Comparison of ENCODE assay signal across 18 cellular contexts in genomic region chr3:124831631-124832184, GRCh38. TPM values are rescaled to one million over a fixed set of nuclear protein-coding genes. Genes with fewer than 3 reads are reported as not detected.
DNase-seq lines count a peak whose midpoint lies in the region; ATAC-seq and TF ChIP-seq lines count a peak whose summit lies in the region.
"Had no signal": no experiment of that assay in that cellular context is flagged by ENCODE, and none has a peak within 500 bp of the region (broad histone marks: within the 10 kb centered on the region; RNA-seq: fewer than 3 reads in every experiment).

No MANE protein-coding gene starts in this region.

- CTCF ChIA-PET in naive thymus-derived CD4-positive, alpha-beta T cell (lab: Charles Lee) = interaction anchor here (0.9 kb wide), 1 partner anchor 71 kb away, joined by 3 read pairs; no protein-coding TSS in a partner anchor
- CTCF ChIA-PET in activated naive CD4-positive, alpha-beta T cell treated with anti-CD3 and anti-CD28 coated beads for 36 hours (lab: Charles Lee) = interaction anchor here (0.6 kb wide), 1 partner anchor 53 kb away, joined by 3 read pairs; no protein-coding TSS in a partner anchor

- H3K9me3 Mint-ChIP-seq in chondrocyte (ENCODE audit: low read depth) = no peaks in the 10 kb centered on the region
- H3K9me3 Mint-ChIP-seq in nephron progenitor cell = no peaks in the 10 kb centered on the region
- no peaks in the 10 kb centered on the region for H3K9me3 Mint-ChIP-seq in naive thymus-derived CD4-positive, alpha-beta T cell
- H3K9me3 Mint-ChIP-seq in activated naive CD4-positive, alpha-beta T cell treated with anti-CD3 and anti-CD28 coated beads for 36 hours = no peaks in the 10 kb centered on the region

- WGBS in heart left ventricle, 4 donors = 32 to 50% (median 43%) methylated on average over 4 of the region's 4 CpGs

- no peak for ATAC-seq in heart left ventricle
- ATAC-seq in left cardiac atrium = no peak
- no peak for ATAC-seq in upper lobe of right lung
- ATAC-seq in naive thymus-derived CD4-positive, alpha-beta T cell = no peak
- ATAC-seq: GM12878, mucosa of descending colon, sciatic nerve had no signal

- no peak overlapping the region for H3K4me3 ChIP-seq in heart left ventricle
- H3K4me3 ChIP-seq in upper lobe of right lung = no peak overlapping the region
- H3K4me3 ChIP-seq in naive thymus-derived CD4-positive, alpha-beta T cell (ENCODE audit: low read length) = no peak overlapping the region
- H3K4me3 ChIP-seq: adrenal gland, GM12878, mucosa of descending colon had no signal

- no peak for TF ChIP-seq CTCF in heart left ventricle (IDR thresholded peaks at IDR 0.05)
- TF ChIP-seq CTCF in chondrocyte (IDR thresholded peaks at IDR 0.05) = no peak
- no peak for TF ChIP-seq CTCF in nephron progenitor cell (IDR thresholded peaks at IDR 0.05)
- TF ChIP-seq CTCF in upper lobe of right lung (IDR thresholded peaks at IDR 0.05) = no peak

- no peak for TF ChIP-seq POLR2A in heart left ventricle (IDR thresholded peaks at IDR 0.05)

- peak overlapping the region in 8 of 12 donors; percentile 6 to 85 (median 70) for H3K27ac ChIP-seq in heart left ventricle
- peak overlapping the region; percentile 59 for H3K27ac ChIP-seq in upper lobe of right lung
- no peak overlapping the region for H3K27ac ChIP-seq in naive thymus-derived CD4-positive, alpha-beta T cell (ENCODE audit: low read depth, low read length)
- H3K27ac ChIP-seq: C4-2B had no signal

- intact Hi-C loops in heart left ventricle (cut with DNase I) (loop anchor here in 7 of 10 donors (2.0 to 10.0 kb wide), 6 partner anchors 37 to 57 kb away; partner anchors contain the start of gene ITGB5 (in 1 of the 7)), left cardiac atrium (cut with DNase I) (loop anchor here in 1 of 2 donors (10.0 kb wide), 1 partner anchor 53 kb away; the partner anchor contains the start of gene ITGB5), upper lobe of right lung (cut with DNase I) (no loop called here)
- intact Hi-C loops in naive thymus-derived CD4-positive, alpha-beta T cell (cut with micrococcal nuclease) = no loop called here
- intact Hi-C loops in activated naive CD4-positive, alpha-beta T cell treated with anti-CD3 and anti-CD28 coated beads for 36 hours (cut with micrococcal nuclease) = no loop called here

- H3K36me3 Mint-ChIP-seq in chondrocyte (ENCODE audit: low read depth) (peaks cover 16% of the 10 kb centered on the region), nephron progenitor cell (ENCODE audit: low read depth) (peaks cover 43% of the 10 kb centered on the region)
- H3K36me3 Mint-ChIP-seq in naive thymus-derived CD4-positive, alpha-beta T cell = no peaks in the 10 kb centered on the region
- no peaks in the 10 kb centered on the region for H3K36me3 Mint-ChIP-seq in activated naive CD4-positive, alpha-beta T cell treated with anti-CD3 and anti-CD28 coated beads for 36 hours (ENCODE audit: low read depth)

- POLR2A ChIA-PET in naive thymus-derived CD4-positive, alpha-beta T cell (lab: Charles Lee) = no interaction called here

- no peak overlapping the region for H3K4me3 Mint-ChIP-seq in chondrocyte (ENCODE audit: unreplicated experiment)
- H3K4me3 Mint-ChIP-seq in nephron progenitor cell = no peak overlapping the region
- H3K4me3 Mint-ChIP-seq in naive thymus-derived CD4-positive, alpha-beta T cell = no peak overlapping the region
- H3K4me3 Mint-ChIP-seq in activated naive CD4-positive, alpha-beta T cell treated with anti-CD3 and anti-CD28 coated beads for 36 hours = no peak overlapping the region

- peak overlapping the region; percentile 94 for H3K27ac Mint-ChIP-seq in chondrocyte (ENCODE audit: unreplicated experiment)
- peak overlapping the region; percentile 37 for H3K27ac Mint-ChIP-seq in nephron progenitor cell
- H3K27ac Mint-ChIP-seq in naive thymus-derived CD4-positive, alpha-beta T cell = no peak overlapping the region
- H3K27ac Mint-ChIP-seq in activated naive CD4-positive, alpha-beta T cell treated with anti-CD3 and anti-CD28 coated beads for 36 hours = no peak overlapping the region

- peaks cover 10 to 90% (median 70%) of the 10 kb centered on the region in 12 donors for H3K4me1 ChIP-seq in heart left ventricle
- H3K4me1 ChIP-seq in upper lobe of right lung = peaks cover 33% of the 10 kb centered on the region
- H3K4me1 ChIP-seq in naive thymus-derived CD4-positive, alpha-beta T cell (ENCODE audit: control insufficient read depth in 2 of 2, insufficient read depth in 2 of 2, low read length in 2 of 2) = peaks cover 6 to 9% of the 10 kb centered on the region in 2 donors

- H3K4me1 Mint-ChIP-seq in chondrocyte (ENCODE audit: low read depth) (peaks cover 93% of the 10 kb centered on the region), nephron progenitor cell (peaks cover 66% of the 10 kb centered on the region)
- H3K4me1 Mint-ChIP-seq in naive thymus-derived CD4-positive, alpha-beta T cell = peaks cover 13 to 21% (median 17%) of the 10 kb centered on the region in 7 donors
- H3K4me1 Mint-ChIP-seq in activated naive CD4-positive, alpha-beta T cell treated with anti-CD3 and anti-CD28 coated beads for 36 hours (ENCODE audit: low read depth) = peaks cover 9% of the 10 kb centered on the region

- H3K27me3 ChIP-seq in heart left ventricle (no peaks in the 10 kb centered on the region), upper lobe of right lung (no peaks in the 10 kb centered on the region)
- no peaks in the 10 kb centered on the region for H3K27me3 ChIP-seq in naive thymus-derived CD4-positive, alpha-beta T cell (ENCODE audit: control insufficient read depth in 2 of 2, insufficient read depth in 2 of 2, low read length in 2 of 2)
- H3K27me3 ChIP-seq: adrenal gland had no signal

- H3K27me3 Mint-ChIP-seq in chondrocyte (ENCODE audit: low read depth) (no peaks in the 10 kb centered on the region), nephron progenitor cell (ENCODE audit: low read depth, poor library complexity) (no peaks in the 10 kb centered on the region)
- H3K27me3 Mint-ChIP-seq in naive thymus-derived CD4-positive, alpha-beta T cell = peaks cover 2 to 39% (median 4%) of the 10 kb centered on the region in 5 donors
- H3K27me3 Mint-ChIP-seq in activated naive CD4-positive, alpha-beta T cell treated with anti-CD3 and anti-CD28 coated beads for 36 hours (ENCODE audit: low read depth) = peaks cover 7% of the 10 kb centered on the region

- H3K9me3 ChIP-seq in heart left ventricle = no peaks in the 10 kb centered on the region
- H3K9me3 ChIP-seq in upper lobe of right lung = no peaks in the 10 kb centered on the region
- H3K9me3 ChIP-seq in naive thymus-derived CD4-positive, alpha-beta T cell (ENCODE audit: control insufficient read depth in 2 of 3, low read length in 3 of 3) = no peaks in the 10 kb centered on the region
- H3K9me3 ChIP-seq: adrenal gland, mucosa of descending colon had no signal

- DNase-seq in heart left ventricle (no peak), left cardiac atrium (no peak), chondrocyte (ENCODE audit: low spot score) (no peak), nephron progenitor cell (no peak), upper lobe of right lung (no peak), NCI-H524 (lab: John Stamatoyannopoulos, UW) (no peak)
- no peak for DNase-seq in naive thymus-derived CD4-positive, alpha-beta T cell
- DNase-seq in activated naive CD4-positive, alpha-beta T cell treated with anti-CD3 and anti-CD28 coated beads for 36 hours = no peak
- DNase-seq: activated CD4-positive, CD25-positive, alpha-beta regulatory T cell treated with anti-CD3 and anti-CD28 coated beads, Interleukin-2, amount 50 U/mL, for 72 hours; adrenal gland; central memory CD4-positive, alpha-beta T cell; mucosa of descending colon; NCI-H1092 treated with DMSO at 0.1 percent for 48 hours; NCI-H510A; SHP77 had no signal

- peaks cover 0 to 32% (median 0%) of the 10 kb centered on the region in 9 donors for H3K36me3 ChIP-seq in heart left ventricle
- H3K36me3 ChIP-seq in upper lobe of right lung = no peaks in the 10 kb centered on the region
- H3K36me3 ChIP-seq in naive thymus-derived CD4-positive, alpha-beta T cell (ENCODE audit: control insufficient read depth in 2 of 3, insufficient read depth in 3 of 3, low read length in 3 of 3) = no peaks in the 10 kb centered on the region
- H3K36me3 ChIP-seq: adrenal gland had no signal

RNA-seq across cellular contexts. Expression of gene ITGB5, which starts 55.5 kb away (rescaled TPM):
- total RNA-seq in heart left ventricle (100 to 1,000 TPM in 8 of 9 donors, 10 to 100 TPM in 1; 96.3 to 223 (median 118) TPM), left cardiac atrium (100 to 1,000 TPM in 1 of 2 donors, 10 to 100 TPM in 1; 86.1 to 119 TPM), chondrocyte (498 to 625 TPM (median 501 TPM) in 3 replicates), upper lobe of right lung (95.1 TPM)
- polyA plus RNA-seq in heart left ventricle = 100 to 1,000 TPM in 1 of 2 donors, 10 to 100 TPM in 1; 23.1 to 159 TPM
- total RNA-seq in naive thymus-derived CD4-positive, alpha-beta T cell = 1 to 10 TPM in 3 of 5 experiments, under 1 TPM in 1, not detected in 1; 0.29 to 3.5 (median 2.5) TPM
- polyA plus RNA-seq in naive thymus-derived CD4-positive, alpha-beta T cell = under 1 TPM in 1 of 2 donors, not detected in 1; 0.70 TPM
- total RNA-seq in activated naive CD4-positive, alpha-beta T cell treated with anti-CD3 and anti-CD28 coated beads for 36 hours = under 1 TPM; 0.31 to 0.59 TPM

Comparison
In these comparisons a context has a peak if more than half of its experiments do, and no peak if none do; other contexts are left out.
1. H3K27ac Mint-ChIP-seq: peak in chondrocyte (single experiment) and nephron progenitor cell (single experiment); none in naive thymus-derived CD4-positive, alpha-beta T cell (0 of 9) and activated naive CD4-positive, alpha-beta T cell treated with anti-CD3 and anti-CD28 coated beads for 36 hours (single experiment).
2. RNA of gene ITGB5, which starts 55.5 kb away (total RNA-seq): 498 to 625 TPM in chondrocyte, 86.1 to 119 TPM in left cardiac atrium, 96.3 to 223 TPM in heart left ventricle and 95.1 TPM in upper lobe of right lung (single experiment); 0.29 to 3.5 TPM in naive thymus-derived CD4-positive, alpha-beta T cell and 0.31 to 0.59 TPM in activated naive CD4-positive, alpha-beta T cell treated with anti-CD3 and anti-CD28 coated beads for 36 hours; every median in the first group is over 10 times any median in the second.
3. intact Hi-C loops: an anchor here in heart left ventricle (2.0 to 10.0 kb wide); none called in upper lobe of right lung, naive thymus-derived CD4-positive, alpha-beta T cell and activated naive CD4-positive, alpha-beta T cell treated with anti-CD3 and anti-CD28 coated beads for 36 hours.